9 cellular contexts compared by ENCODE assay signal in the genomic region with DNA sequence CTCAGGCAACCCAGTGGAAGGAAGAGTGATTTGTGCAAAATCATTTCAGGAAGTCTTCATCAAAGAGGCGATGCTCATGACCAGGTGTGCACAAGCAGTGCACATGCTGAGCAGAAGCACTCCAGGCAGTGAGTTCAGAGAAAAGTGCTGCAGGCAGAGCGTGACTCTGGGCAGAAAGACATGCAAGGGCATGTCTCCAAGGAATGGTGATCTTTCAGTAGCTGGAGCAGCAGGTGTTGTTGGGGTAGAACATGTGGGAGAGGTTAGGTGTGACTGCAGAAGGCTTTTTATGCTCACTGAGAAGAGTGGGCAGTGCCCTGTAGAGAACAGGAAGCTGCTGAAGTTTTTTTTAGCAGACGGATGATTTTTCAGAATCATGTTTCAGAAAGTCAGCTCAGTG.
DNase-seq lines count a peak whose midpoint lies in the region; ATAC-seq and TF ChIP-seq lines count a peak whose summit lies in the region.
"Had no signal": no experiment of that assay in that cellular context is flagged by ENCODE, and none has a peak within 500 bp of the region (broad histone marks: within the 10 kb centered on the region; RNA-seq: fewer than 3 reads in every experiment).

No MANE protein-coding gene starts in this region.

- no peaks in the 10 kb centered on the region for H3K9me2 ChIP-seq in PC-3 (replicated peaks; ENCODE audit: low read length)

- DNase-seq in NCI-H187 treated with DMSO at 0.1 percent for 48 hours (lab: John Stamatoyannopoulos, UW) (peak; percentile 93), inferior parietal cortex (ENCODE audit: extremely low spot score) (peak; percentile 23), PC-3 (no peak), NOMO-1 treated with dmso at 0.1 percent for 144 hours (lab: John Stamatoyannopoulos, UW; ENCODE audit: unreplicated experiment) (no peak), coronary artery (ENCODE audit: low spot score) (no peak)
- no peak for DNase-seq in activated naive CD4-positive, alpha-beta T cell treated with anti-CD3 and anti-CD28 coated beads, Interleukin-2, amount 10 ng/mL, durations not matched to agents 7 days and 5 days
- DNase-seq: spleen had no signal

- H3K9ac ChIP-seq in PC-3 (ENCODE audit: low read length) = no peak overlapping the region

- intact Hi-C loops in PC-3 (cut with micrococcal nuclease) = loop anchor here (10.0 kb wide), 2 partner anchors 302 to 422 kb away; no protein-coding TSS in a partner anchor

- H3K9me3 ChIP-seq in PC-3 (ENCODE audit: low read length) = no peaks in the 10 kb centered on the region

- H3K4me1 ChIP-seq in PC-3 (ENCODE audit: insufficient read depth, low read length) = peaks cover 46% of the 10 kb centered on the region
- H3K4me1 ChIP-seq: spleen had no signal

- H3K4me3 ChIP-seq in PC-3 (ENCODE audit: low read length) (no peak overlapping the region), coronary artery (no peak overlapping the region)
- H3K4me3 ChIP-seq: spleen had no signal

- POLR2A ChIA-PET in PC-3 (lab: Charles Lee; ENCODE audit: unreplicated experiment) = no interaction called here

- no peak overlapping the region for H2AFZ ChIP-seq in PC-3 (ENCODE audit: low read length)

- H3K36me3 Mint-ChIP-seq in activated naive CD4-positive, alpha-beta T cell treated with anti-CD3 and anti-CD28 coated beads, Interleukin-2, amount 10 ng/mL, durations not matched to agents 7 days and 5 days = no peaks in the 10 kb centered on the region

- no peak overlapping the region for H3K4me3 Mint-ChIP-seq in activated naive CD4-positive, alpha-beta T cell treated with anti-CD3 and anti-CD28 coated beads, Interleukin-2, amount 10 ng/mL, durations not matched to agents 7 days and 5 days

- H3K4me1 Mint-ChIP-seq in activated naive CD4-positive, alpha-beta T cell treated with anti-CD3 and anti-CD28 coated beads, Interleukin-2, amount 10 ng/mL, durations not matched to agents 7 days and 5 days = no peaks in the 10 kb centered on the region

- H4K20me1 ChIP-seq in PC-3 (ENCODE audit: low read length) = no peaks in the 10 kb centered on the region

- TF ChIP-seq CTCF in PC-3 (conservative IDR thresholded peaks at IDR 0.05; ENCODE audit: low read depth, low read length) (no peak), coronary artery (IDR thresholded peaks at IDR 0.05) (no peak)

- H3K36me3 ChIP-seq in PC-3 (ENCODE audit: low read depth, low read length) = no peaks in the 10 kb centered on the region
- H3K36me3 ChIP-seq: spleen had no signal

- peaks cover 5% of the 10 kb centered on the region for H3F3A ChIP-seq in PC-3 (ENCODE audit: low read length, unreplicated experiment)

- no peaks in the 10 kb centered on the region for H3K27me3 Mint-ChIP-seq in activated naive CD4-positive, alpha-beta T cell treated with anti-CD3 and anti-CD28 coated beads, Interleukin-2, amount 10 ng/mL, durations not matched to agents 7 days and 5 days

- H3K27me3 ChIP-seq in PC-3 (ENCODE audit: low read length) = no peaks in the 10 kb centered on the region
- H3K27me3 ChIP-seq: spleen had no signal

- peak; percentile 73 for ATAC-seq in GM18508 (IDR thresholded peaks at IDR 0.05; ENCODE audit: insufficient read depth, unreplicated experiment)
- ATAC-seq in HG02623 (IDR thresholded peaks at IDR 0.05; ENCODE audit: unreplicated experiment) = peak; percentile 62
- ATAC-seq in PC-3 = no peak

- CTCF ChIA-PET in PC-3 (lab: Charles Lee) = no interaction called here
- CTCF ChIA-PET in activated naive CD4-positive, alpha-beta T cell treated with anti-CD3 and anti-CD28 coated beads, Interleukin-2, amount 10 ng/mL, durations not matched to agents 7 days and 5 days (lab: Charles Lee) = no interaction called here

- no peak overlapping the region for H3K27ac Mint-ChIP-seq in activated naive CD4-positive, alpha-beta T cell treated with anti-CD3 and anti-CD28 coated beads, Interleukin-2, amount 10 ng/mL, durations not matched to agents 7 days and 5 days

- BruUV-seq in PC-3 (replicated peaks; lab: Mats Ljungman, UMichigan) = no TSS peak

- H3K9me3 Mint-ChIP-seq in activated naive CD4-positive, alpha-beta T cell treated with anti-CD3 and anti-CD28 coated beads, Interleukin-2, amount 10 ng/mL, durations not matched to agents 7 days and 5 days = no peaks in the 10 kb centered on the region

- no peaks in the 10 kb centered on the region for H3K79me2 ChIP-seq in PC-3 (ENCODE audit: low read length)

- H3K27ac ChIP-seq in PC-3 (ENCODE audit: low read length) = no peak overlapping the region
- no peak overlapping the region for H3K27ac ChIP-seq in coronary artery
- H3K27ac ChIP-seq: spleen had no signal

- no peak overlapping the region for H3K4me2 ChIP-seq in PC-3 (ENCODE audit: low read length)

Comparison
In these comparisons a context has a peak if more than half of its experiments do, and no peak if none do; other contexts are left out.
1. DNase-seq: peak in NCI-H187 treated with DMSO at 0.1 percent for 48 hours (single experiment) and inferior parietal cortex (single experiment); none in PC-3 (single experiment), NOMO-1 treated with dmso at 0.1 percent for 144 hours (single experiment), activated naive CD4-positive, alpha-beta T cell treated with anti-CD3 and anti-CD28 coated beads, Interleukin-2, amount 10 ng/mL, durations not matched to agents 7 days and 5 days (single experiment) and coronary artery (single experiment).